9 cellular contexts compared by ENCODE assay signal in genomic region chr22:17784776-17785175, GRCh38. TPM values are rescaled to one million over a fixed set of nuclear protein-coding genes. Genes with fewer than 3 reads are reported as not detected.
DNase-seq lines count a peak whose midpoint lies in the region; TF ChIP-seq lines count a peak whose summit lies in the region.
"Had no signal": no experiment of that assay in that cellular context is flagged by ENCODE, and none has a peak within 500 bp of the region (broad histone marks: within the 10 kb centered on the region; RNA-seq: fewer than 3 reads in every experiment).

No MANE protein-coding gene starts in this region.

- H3K23ac ChIP-seq in H9 (ENCODE audit: insufficient read length, low read depth, low read length) (no peak overlapping the region), neuronal stem cell (ENCODE audit: low read depth, low read length, poor library complexity) (peak overlapping the region; percentile 3)

- no peak overlapping the region for H3T11ph ChIP-seq in H9 (ENCODE audit: low read length)

- H2BK15ac ChIP-seq in H9 (ENCODE audit: low read depth, low read length) (no peak overlapping the region), neuronal stem cell (ENCODE audit: low read length) (peak overlapping the region; percentile 41)

- H3K4me3 ChIP-seq in HEK293 (ENCODE audit: low read depth, low read length), result no peak overlapping the region
- H3K4me3 ChIP-seq in neuronal stem cell (ENCODE audit: low read length in 2 of 2), result no peak overlapping the region

- H3K4me2 ChIP-seq in H9 (ENCODE audit: insufficient read depth, insufficient read length, low read length) (no peak overlapping the region), neuronal stem cell (ENCODE audit: insufficient read depth, low read length, poor library complexity, severe bottlenecking) (no peak overlapping the region)

- H2AK5ac ChIP-seq in H9 (ENCODE audit: insufficient read length, low read length) (no peak overlapping the region), neuronal stem cell (ENCODE audit: low read depth, low read length) (peak overlapping the region; percentile 99)

- no peaks in the 10 kb centered on the region; the same call in none of the 2 replicates for H3K27me3 Mint-ChIP-seq in H9 (ENCODE audit: low read depth)
- H3K27me3 Mint-ChIP-seq: CD4-positive, CD25-positive, alpha-beta regulatory T cell; CD8-positive, alpha-beta memory T cell had no signal

- H2AFZ ChIP-seq in H9 (ENCODE audit: low read length) (no peak overlapping the region), neuronal stem cell (ENCODE audit: low read length) (no peak overlapping the region)

- H3K56ac ChIP-seq in H9 (ENCODE audit: insufficient read length, low read depth, low read length), result no peak overlapping the region

- peaks cover 0 to 17% of the 10 kb centered on the region in 2 experiments; a peak in 1 of 3 replicates for H3K36me3 ChIP-seq in HEK293 (ENCODE audit: control insufficient read depth in 2 of 2, insufficient read depth in 1 of 2, low read length in 2 of 2)
- no peaks in the 10 kb centered on the region for H3K36me3 ChIP-seq in neuronal stem cell (replicated peaks in 1 of 2; ENCODE audit: control insufficient read depth in 2 of 2, insufficient read depth in 2 of 2, low read length in 2 of 2)

- H3K79me1 ChIP-seq in H9 (ENCODE audit: insufficient read depth, low read depth, low read length, poor library complexity, severe bottlenecking) (no peaks in the 10 kb centered on the region), neuronal stem cell (ENCODE audit: low read depth, low read length) (no peaks in the 10 kb centered on the region)

- H4K20me1 ChIP-seq in H9 (ENCODE audit: control insufficient read depth, insufficient read depth, insufficient read length), result no peaks in the 10 kb centered on the region

- H3K79me2 ChIP-seq in H9 (ENCODE audit: insufficient read depth, low read length), result no peaks in the 10 kb centered on the region

- H3K23me2 ChIP-seq in H9 (ENCODE audit: insufficient read length, low read depth, low read length, poor library complexity, severe bottlenecking), result no peaks in the 10 kb centered on the region

- no peak overlapping the region for H2BK12ac ChIP-seq in H9 (ENCODE audit: insufficient read length, low read depth, low read length)
- peak overlapping the region; percentile 58 for H2BK12ac ChIP-seq in neuronal stem cell (ENCODE audit: low read length)

- no peak overlapping the region for H3K4me3 Mint-ChIP-seq in H9
- H3K4me3 Mint-ChIP-seq: CD4-positive, CD25-positive, alpha-beta regulatory T cell; CD8-positive, alpha-beta memory T cell had no signal

- H4K91ac ChIP-seq in H9 (ENCODE audit: insufficient read length, low read depth, low read length) (no peak overlapping the region), neuronal stem cell (ENCODE audit: low read depth, low read length, poor library complexity) (peak overlapping the region; percentile 24)

- WGBS in H9 (ENCODE audit: extremely low coverage, insufficient read length, low lambda C conversion rate), result no CpG with 5 or more reads among the region's 11 CpGs
- WGBS in neuronal stem cell (ENCODE audit: extremely low coverage in 2 of 2, insufficient read length in 2 of 2, insufficient replicate concordance in 1 of 2), 2 donors, result no CpG with 5 or more reads among the region's 11 CpGs

- no peaks in the 10 kb centered on the region for H3K9me3 Mint-ChIP-seq in H9
- H3K9me3 Mint-ChIP-seq: CD4-positive, CD25-positive, alpha-beta regulatory T cell; CD8-positive, alpha-beta memory T cell had no signal

- H3K9ac ChIP-seq in H9 (ENCODE audit: extremely low read depth, insufficient read length, low read length), result no peak overlapping the region
- no peak overlapping the region for H3K9ac ChIP-seq in neuronal stem cell (ENCODE audit: low read depth, low read length, poor library complexity)

- no peak for DNase-seq in H9
- no peak for DNase-seq in neuronal stem cell (ENCODE audit: low spot score)
- no peak for DNase-seq in DMS 273 (lab: John Stamatoyannopoulos, UW; ENCODE audit: unreplicated experiment)
- no peak for DNase-seq in NCI-H748 (lab: John Stamatoyannopoulos, UW; ENCODE audit: unreplicated experiment)
- DNase-seq in ecto neural progenitor cell (ENCODE audit: low spot score), result no peak
- DNase-seq: BE2C had no signal

- H3K27ac Mint-ChIP-seq in H9, result no peak overlapping the region
- H3K27ac Mint-ChIP-seq: CD4-positive, CD25-positive, alpha-beta regulatory T cell had no signal

- H3K4ac ChIP-seq in H9 (ENCODE audit: low read depth, low read length) (no peak overlapping the region), neuronal stem cell (ENCODE audit: low read length) (peak overlapping the region; percentile 91)

- no peak overlapping the region for H4K8ac ChIP-seq in H9 (replicated peaks; ENCODE audit: insufficient read length, low read depth, low read length)
- no peak overlapping the region for H4K8ac ChIP-seq in neuronal stem cell (ENCODE audit: low read depth, low read length)

- H3K18ac ChIP-seq in H9 (ENCODE audit: insufficient read length, low read depth, low read length) (peak overlapping the region; percentile 18), neuronal stem cell (ENCODE audit: low read length) (peak overlapping the region; percentile 45)

- H3K4me1 ChIP-seq in H9 (ENCODE audit: insufficient read depth, low read length) (no peaks in the 10 kb centered on the region), HEK293 (ENCODE audit: control insufficient read depth, insufficient read depth, low read length) (peaks cover 3% of the 10 kb centered on the region; the same call in 1 of the 2 replicates), neuronal stem cell (ENCODE audit: control insufficient read depth in 2 of 2, insufficient read depth in 1 of 2, low read depth in 1 of 2, low read length in 2 of 2) (peaks cover 14 to 16% of the 10 kb centered on the region in 2 donors)

- CTCF ChIA-PET in HEK293 (lab: Yijun Ruan, JAX), result interaction anchor here (0.6 to 4.9 kb wide), 11 partner anchors 20 to 229 kb away, joined by 3 to 63 read pairs (median 4); no protein-coding TSS in a partner anchor

- H3K27me3 ChIP-seq in H9 (ENCODE audit: insufficient read depth, low read length) (no peaks in the 10 kb centered on the region), neuronal stem cell (ENCODE audit: control insufficient read depth in 3 of 3, insufficient read depth in 3 of 3, low read depth in 1 of 3, low read length in 3 of 3) (no peaks in the 10 kb centered on the region)
- H3K27me3 ChIP-seq: BE2C had no signal

- no peak overlapping the region for H2BK120ac ChIP-seq in H9 (ENCODE audit: low read depth, low read length, poor library complexity, severe bottlenecking)
- no peak overlapping the region for H2BK120ac ChIP-seq in neuronal stem cell (ENCODE audit: low read depth, low read length)

- POLR2A ChIA-PET in HEK293 (lab: Yijun Ruan, JAX), result interaction anchor here (1.0 to 1.5 kb wide), 5 partner anchors 11 to 293 kb away, joined by 3 to 5 read pairs (median 4); partner anchors contain the start of gene PEX26

- H2BK20ac ChIP-seq in H9 (ENCODE audit: low read depth, low read length, poor library complexity, severe bottlenecking), result no peak overlapping the region

- H3K36me3 Mint-ChIP-seq in H9 (ENCODE audit: insufficient read depth in 1 of 3, low read depth in 3 of 3), result no peaks in the 10 kb centered on the region; a peak in 2 of 7 replicates
- H3K36me3 Mint-ChIP-seq: CD4-positive, CD25-positive, alpha-beta regulatory T cell had no signal

- H3K27ac ChIP-seq in H9 (ENCODE audit: insufficient read length, low read depth, low read length) (no peak overlapping the region), HEK293 (ENCODE audit: extremely low read depth, low read depth, low read length) (no peak overlapping the region), neuronal stem cell (replicated peaks; ENCODE audit: low read length) (no peak overlapping the region)

- no peak for TF ChIP-seq CTCF in H9 (conservative IDR thresholded peaks at IDR 0.05)
- TF ChIP-seq CTCF in HEK293 (tag by site-specific recombination; IDR thresholded peaks at IDR 0.05), result no peak

- H3K9me3 ChIP-seq in H9 (ENCODE audit: control insufficient read depth, low read depth, low read length) (no peaks in the 10 kb centered on the region), HEK293 (ENCODE audit: control insufficient read depth, insufficient read depth, low read depth, low read length) (no peaks in the 10 kb centered on the region), neuronal stem cell (replicated peaks in 1 of 2; ENCODE audit: control insufficient read depth in 2 of 2, insufficient read depth in 1 of 2, low read depth in 1 of 2, low read length in 2 of 2) (peaks cover 3 to 5% of the 10 kb centered on the region in 2 donors)
- H3K9me3 ChIP-seq: BE2C had no signal

- H3K4me1 Mint-ChIP-seq in H9, result peaks cover 19 to 24% of the 10 kb centered on the region in 2 experiments

- H3K14ac ChIP-seq in H9 (ENCODE audit: insufficient read depth, low read length) (no peak overlapping the region), neuronal stem cell (ENCODE audit: low read length) (no peak overlapping the region)

- H2BK5ac ChIP-seq in H9 (ENCODE audit: insufficient read length, low read length) (no peak overlapping the region), neuronal stem cell (ENCODE audit: low read length) (no peak overlapping the region)

- no peak overlapping the region for H4K5ac ChIP-seq in H9 (ENCODE audit: insufficient read length, low read depth, low read length)

TF ChIP-seq in HEK293, 187 proteins besides CTCF, POLR2A, EP300 and RAD21 (continues in another document):
- TF ChIP-seq ZIC2 (tag by site-specific recombination; IDR thresholded peaks at IDR 0.05) (peak; percentile 44), HIC1 (tag by site-specific recombination; IDR thresholded peaks at IDR 0.05) (no peak), ZNF473 (tag by site-specific recombination; IDR thresholded peaks at IDR 0.05) (no peak), ZNF76 (tag by site-specific recombination; IDR thresholded peaks at IDR 0.05; ENCODE audit: borderline replicate concordance, low read depth) (no peak), ZNF530 (tag by site-specific recombination; IDR thresholded peaks at IDR 0.05; ENCODE audit: low read depth) (no peak)

RNA-seq across cellular contexts. Expression of gene BID, which starts 10.5 kb away (rescaled TPM):
- 23.2 and 25.5 TPM in 2 replicates for total RNA-seq in H9 (2021)
- polyA plus RNA-seq in neuronal stem cell (2013, experiment 1 of 2), result 25.3 TPM
- 27.6 TPM for polyA plus RNA-seq in neuronal stem cell (2013, experiment 2 of 2)
